1 cellular context compared by ENCODE assay signal in the genomic region with DNA sequence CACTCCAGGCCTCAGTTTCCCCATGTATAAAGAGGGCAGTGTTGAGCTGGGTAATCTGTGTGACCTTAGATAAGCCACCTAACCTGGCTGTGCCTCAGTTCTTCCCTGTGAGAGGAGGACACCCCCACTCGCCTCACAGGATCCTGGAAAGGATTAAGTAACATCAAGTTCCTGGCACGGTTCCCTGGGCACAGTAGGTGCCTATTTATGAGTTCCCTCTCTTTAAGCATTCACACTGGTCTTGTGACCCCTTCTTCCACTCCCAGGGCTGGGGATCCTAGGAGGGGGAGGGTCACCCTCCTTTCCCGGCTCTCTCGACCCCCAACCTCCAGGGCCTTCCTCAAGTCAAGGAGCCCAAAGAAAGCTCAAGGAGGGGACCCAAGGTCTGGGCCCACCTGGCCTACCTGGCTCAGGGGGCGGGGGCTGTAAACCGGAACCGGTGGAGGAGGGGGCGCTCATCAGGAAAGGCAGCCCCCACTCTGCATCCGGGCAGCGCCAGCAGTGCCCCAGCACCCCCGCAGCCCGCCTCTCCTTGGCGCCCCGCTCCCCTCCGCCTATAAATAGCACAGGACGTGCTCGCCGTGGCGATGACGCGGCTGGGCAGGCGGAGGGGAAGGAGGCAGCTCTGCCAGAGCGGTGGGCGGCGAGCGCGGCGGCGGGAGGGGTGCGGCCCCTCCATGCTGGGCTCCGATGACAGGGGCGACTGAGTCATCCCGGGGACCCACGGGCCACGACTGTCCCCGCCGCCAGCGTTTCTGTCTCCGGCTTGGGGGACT.
TF ChIP-seq lines count a peak whose summit lies in the region.

No MANE protein-coding gene starts in this region.

TF ChIP-seq in IMR-90, 13 proteins besides CTCF, POLR2A, EP300 and RAD21:
- peak; percentile 82; the same call in 1 of the 2 replicates for TF ChIP-seq MAZ (IDR thresholded peaks at IDR 0.05; ENCODE audit: borderline replicate concordance, low read depth, low read length)
- 0 out of 2 replicates have a peak, but pooled peaks have one; percentile 29 for TF ChIP-seq BHLHE40 (IDR thresholded peaks at IDR 0.05; ENCODE audit: low read depth, low read length)
- TF ChIP-seq RFX5 (IDR thresholded peaks at IDR 0.05; ENCODE audit: low read depth, low read length): no peak
- TF ChIP-seq, protein P1, sequence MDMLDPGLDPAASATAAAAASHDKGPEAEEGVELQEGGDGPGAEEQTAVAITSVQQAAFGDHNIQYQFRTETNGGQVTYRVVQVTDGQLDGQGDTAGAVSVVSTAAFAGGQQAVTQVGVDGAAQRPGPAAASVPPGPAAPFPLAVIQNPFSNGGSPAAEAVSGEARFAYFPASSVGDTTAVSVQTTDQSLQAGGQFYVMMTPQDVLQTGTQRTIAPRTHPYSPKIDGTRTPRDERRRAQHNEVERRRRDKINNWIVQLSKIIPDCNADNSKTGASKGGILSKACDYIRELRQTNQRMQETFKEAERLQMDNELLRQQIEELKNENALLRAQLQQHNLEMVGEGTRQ (IDR thresholded peaks at IDR 0.05; ENCODE audit: low read depth, low read length): peak; percentile 23; the same call in 1 of the 2 replicates
- TF ChIP-seq RCOR1 (IDR thresholded peaks at IDR 0.05; ENCODE audit: insufficient replicate concordance, low read length): no peak
- TF ChIP-seq CEBPB (IDR thresholded peaks at IDR 0.05; ENCODE audit: low read depth, low read length): peak; percentile 9; the same call in 1 of the 2 replicates
- peak; percentile 27; the same call in 1 of the 2 replicates for TF ChIP-seq FOS (IDR thresholded peaks at IDR 0.05; ENCODE audit: low read depth, low read length)
